ENCODE assay signal across 10 cellular contexts in the genomic region with DNA sequence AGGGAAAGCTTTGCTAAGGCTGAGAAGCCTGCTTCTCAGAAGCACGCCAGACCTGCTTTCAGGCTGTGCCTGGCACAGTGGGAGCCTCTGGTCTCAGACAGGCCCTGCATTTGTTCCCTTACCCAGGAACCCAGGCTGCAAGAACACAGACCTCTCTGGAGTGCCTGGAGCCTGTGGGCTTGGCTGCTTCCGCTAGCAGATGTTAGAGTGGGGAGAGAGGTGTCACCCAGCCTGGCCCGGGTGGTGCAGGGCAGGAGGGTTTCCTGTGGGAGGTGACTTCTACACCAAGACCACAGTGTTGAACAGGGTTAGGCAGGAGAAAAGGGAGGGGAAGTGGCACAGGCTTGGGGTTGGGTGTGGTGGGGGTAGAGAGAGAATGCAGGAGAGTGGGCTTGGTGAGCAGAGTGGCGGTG. TPM values are rescaled to one million over a fixed set of nuclear protein-coding genes. Genes with fewer than 3 reads are reported as not detected.
DNase-seq lines count a peak whose midpoint lies in the region; ATAC-seq and TF ChIP-seq lines count a peak whose summit lies in the region.
"Had no signal": no experiment of that assay in that cellular context is flagged by ENCODE, and none has a peak within 500 bp of the region (broad histone marks: within the 10 kb centered on the region; RNA-seq: fewer than 3 reads in every experiment).

No MANE protein-coding gene starts in this region.

- TF ChIP-seq CTCF in stomach (IDR thresholded peaks at IDR 0.05) (no peak), HFFc6 (IDR thresholded peaks at IDR 0.05) (no peak)

- H3K27ac ChIP-seq in stomach: peak overlapping the region in 4 of 5 donors; percentile 5 to 29 (median 14)
- H3K27ac ChIP-seq: 22Rv1 had no signal

- peaks cover 23% of the 10 kb centered on the region for H3K4me1 Mint-ChIP-seq in HFFc6 (ENCODE audit: low read depth)

- peaks cover 0 to 8% (median 0%) of the 10 kb centered on the region in 3 donors for H3K27me3 ChIP-seq in stomach

- intact Hi-C loops in stomach (cut with DNase I; ENCODE audit: low total_unique reads): loop anchor here (5.0 kb wide), 1 partner anchor 55 kb away; no protein-coding TSS in a partner anchor

- TF ChIP-seq EP300 in stomach (IDR thresholded peaks at IDR 0.05): no peak

- ATAC-seq in GM19351 (IDR thresholded peaks at IDR 0.05; ENCODE audit: unreplicated experiment): no peak

- no peak overlapping the region for H3K27ac Mint-ChIP-seq in HFFc6

- 0 out of 2 replicates have a peak, but pooled peaks cover 3% of the 10 kb centered on the region for H3K36me3 Mint-ChIP-seq in HFFc6 (ENCODE audit: low read depth)

- TF ChIP-seq POLR2A in stomach (IDR thresholded peaks at IDR 0.05): no peak

- WGBS in stomach, 5 donors: 35 to 58% (median 43%) methylated on average over 4 of the region's 4 CpGs

- H3K4me3 Mint-ChIP-seq in HFFc6: no peak overlapping the region

- no peaks in the 10 kb centered on the region for H3K36me3 ChIP-seq in stomach

- DNase-seq in NK-92 treated with Interleukin-12 subunit alpha and Interleukin-12 subunit beta, amount 100 ng/mL, for 24 hours (lab: John Stamatoyannopoulos, UW): peak; percentile 88
- DNase-seq in NK-92 (lab: John Stamatoyannopoulos, UW; ENCODE audit: unreplicated experiment) (no peak), islet precursor cell (peak; percentile 49), stomach (peak; percentile 44), HFFc6 (no peak), NCI-H2107 (lab: John Stamatoyannopoulos, UW) (no peak)
- DNase-seq in activated CD4-positive, alpha-beta T cell treated with anti-CD3 and anti-CD28 coated beads, Interleukin-2, amount 50 U/mL, for 48 hours: peak; percentile 68 to 73

- H3K4me1 ChIP-seq in stomach: peaks cover 8 to 32% (median 12%) of the 10 kb centered on the region in 4 donors

- no peak overlapping the region for H3K4me3 ChIP-seq in stomach

- no peaks in the 10 kb centered on the region for H3K9me3 Mint-ChIP-seq in HFFc6

- peaks cover 0 to 11% (median 4%) of the 10 kb centered on the region in 4 donors for H3K9me3 ChIP-seq in stomach

- peaks cover 14% of the 10 kb centered on the region for H3K27me3 Mint-ChIP-seq in HFFc6 (ENCODE audit: insufficient read depth)

RNA-seq across cellular contexts. Expression of a gene that starts 35.8 kb away (rescaled TPM):
- 10 to 100 TPM; 17.4 to 84.8 (median 47.2) TPM for total RNA-seq in stomach
- 10 to 100 TPM in 2 of 3 donors, 1 to 10 TPM in 1; 8.9 to 30.9 (median 21.7) TPM for polyA plus RNA-seq in stomach
- 1 to 10 TPM in 1 of 6 experiments, under 1 TPM in 5; 0.18 to 1.4 (median 0.50) TPM for total RNA-seq in HFFc6 (2021; fragmentation: NEBNext Ultra II Directional; extraction: Animal tissue kit (Norgen Biotek cat#: 25700))

RNA-seq across cellular contexts. Expression of a gene that starts 50.2 kb away (rescaled TPM):
- 1 to 10 TPM in 1 of 5 donors, under 1 TPM in 2, not detected in 2; under 0.01 to 1.4 (median 0.18) TPM for total RNA-seq in stomach
- under 1 TPM; 0.19 to 0.80 (median 0.76) TPM for polyA plus RNA-seq in stomach
- total RNA-seq in HFFc6 (2021; fragmentation: NEBNext Ultra II Directional; extraction: Animal tissue kit (Norgen Biotek cat#: 25700)): not detected
- total RNA-seq: skeletal muscle tissue had no signal

RNA-seq across cellular contexts. Expression of a gene that starts 56.2 kb away (rescaled TPM):
- 10 to 100 TPM in 2 of 5 donors, 1 to 10 TPM in 2, not detected in 1; 1.7 to 14.5 (median 6.9) TPM for total RNA-seq in stomach
- 1 to 10 TPM; 2.3 to 6.5 (median 4.1) TPM for polyA plus RNA-seq in stomach
- total RNA-seq in HFFc6 (2021; fragmentation: NEBNext Ultra II Directional; extraction: Animal tissue kit (Norgen Biotek cat#: 25700)): 1 to 10 TPM; 3.6 to 4.6 (median 4.1) TPM

Comparison
In these comparisons a context has a peak if more than half of its experiments do, and no peak if none do; other contexts are left out.
1. DNase-seq: peak in NK-92 treated with Interleukin-12 subunit alpha and Interleukin-12 subunit beta, amount 100 ng/mL, for 24 hours (single experiment), activated CD4-positive, alpha-beta T cell treated with anti-CD3 and anti-CD28 coated beads, Interleukin-2, amount 50 U/mL, for 48 hours (2 of 2), islet precursor cell (single experiment) and stomach (single experiment); none in NK-92 (single experiment), HFFc6 (single experiment) and NCI-H2107 (single experiment).
2. RNA of a gene that starts 35.8 kb away (total RNA-seq): 17.4 to 84.8 TPM in stomach; 0.18 to 1.4 TPM in HFFc6; every median in the first group is over 4 times any median in the second.